Comparison of ENCODE assay signal across 1 cellular context in genomic region chr7:140653319-140654108, GRCh38.
TF ChIP-seq lines count a peak whose summit lies in the region.

No MANE protein-coding gene starts in this region.

TF ChIP-seq in HepG2, 621 proteins besides CTCF, POLR2A, EP300 and RAD21 (continued from another document):
- TF ChIP-seq NRL (CRISPR knock-in tag; IDR thresholded peaks at IDR 0.05; ENCODE audit: borderline replicate concordance) (0 out of 2 replicates have a peak, but pooled peaks have one; percentile 22), TEAD3 (CRISPR knock-in tag; optimal IDR thresholded peaks at IDR 0.05; ENCODE audit: borderline replicate concordance) (peak; percentile 38), ZNF710 (CRISPR knock-in tag; IDR thresholded peaks at IDR 0.05; ENCODE audit: borderline replicate concordance) (no peak), ISX (CRISPR knock-in tag; conservative IDR thresholded peaks at IDR 0.05) (no peak), SP2 (CRISPR knock-in tag; IDR thresholded peaks at IDR 0.05) (no peak), NR2F1 (CRISPR knock-in tag; IDR thresholded peaks at IDR 0.05) (no peak), THAP8 (CRISPR knock-in tag; IDR thresholded peaks at IDR 0.05; ENCODE audit: borderline replicate concordance) (no peak), MTF2 (CRISPR knock-in tag; IDR thresholded peaks at IDR 0.05; ENCODE audit: borderline replicate concordance) (no peak), ZC3H13 (CRISPR knock-in tag; IDR thresholded peaks at IDR 0.05) (0 out of 2 replicates have a peak, but pooled peaks have one; percentile 34), SPEN (CRISPR knock-in tag; IDR thresholded peaks at IDR 0.05; ENCODE audit: low read depth) (no peak), CBX1 (IDR thresholded peaks at IDR 0.05; ENCODE audit: low read depth) (no peak), SMC3 (IDR thresholded peaks at IDR 0.05; ENCODE audit: low read length) (peak; percentile 96), CHD2 (IDR thresholded peaks at IDR 0.05; ENCODE audit: low read depth, low read length) (no peak), CAMTA2 (CRISPR knock-in tag; IDR thresholded peaks at IDR 0.05; ENCODE audit: borderline replicate concordance) (no peak), ATF6 (CRISPR knock-in tag; conservative IDR thresholded peaks at IDR 0.05) (no peak), BCL6 (CRISPR knock-in tag; IDR thresholded peaks at IDR 0.05) (peak; percentile 71), CBFB (CRISPR knock-in tag; IDR thresholded peaks at IDR 0.05) (no peak), ZNF768 (CRISPR knock-in tag; IDR thresholded peaks at IDR 0.05) (no peak), SNAI1 (CRISPR knock-in tag; IDR thresholded peaks at IDR 0.05; ENCODE audit: borderline replicate concordance) (no peak), IKZF5 (CRISPR knock-in tag; IDR thresholded peaks at IDR 0.05) (0 out of 2 replicates have a peak, but pooled peaks have one; percentile 28), MAFF (IDR thresholded peaks at IDR 0.05; ENCODE audit: low read depth, low read length) (no peak), TCF7L2 (IDR thresholded peaks at IDR 0.05; ENCODE audit: low read depth, low read length) (no peak), THAP11 (CRISPR knock-in tag; IDR thresholded peaks at IDR 0.05) (0 out of 2 replicates have a peak, but pooled peaks have one; percentile 17)
